ENCODE assay signal across 29 cellular contexts in the genomic region with DNA sequence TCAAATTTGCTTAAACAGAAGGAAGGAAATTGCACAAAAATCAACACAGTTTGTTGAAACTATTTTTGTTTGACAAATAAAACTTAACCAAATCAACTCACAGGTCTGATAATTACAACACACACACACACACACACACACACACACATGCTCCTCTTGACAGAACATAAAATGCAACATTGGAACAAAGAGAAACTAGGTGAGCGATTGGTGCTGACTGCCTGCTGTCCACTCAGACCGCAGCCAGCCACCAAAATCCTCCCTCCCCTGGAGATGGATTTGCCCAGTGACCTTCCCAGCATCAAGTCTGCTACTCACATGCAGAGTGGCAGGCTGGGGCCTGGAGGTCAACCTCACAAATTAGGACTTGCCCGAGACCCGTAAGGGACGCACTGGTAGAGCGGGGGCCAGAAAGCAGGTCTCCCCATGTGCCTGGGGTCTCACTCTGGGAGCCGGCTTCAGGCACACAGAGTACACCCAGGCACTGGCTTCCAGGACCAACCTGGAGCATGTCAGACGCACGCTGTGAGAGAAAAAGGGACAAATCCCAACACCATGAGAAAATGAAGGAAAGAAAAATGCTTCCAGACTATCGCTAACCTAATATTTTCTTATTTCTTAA.
A peak's percentile ranks its signal among the peaks of the same experiment; 100 is the strongest.
DNase-seq lines count a peak whose midpoint lies in the region; ATAC-seq, FAIRE-seq and TF ChIP-seq lines count a peak whose summit lies in the region.
"Had no signal": no experiment of that assay in that cellular context is flagged by ENCODE, and none has a peak within 500 bp of the region (broad histone marks: within the 10 kb centered on the region; RNA-seq: fewer than 3 reads in every experiment).

No MANE protein-coding gene starts in this region.

- TF ChIP-seq CTCF in GM23338 (conservative IDR thresholded peaks at IDR 0.05; ENCODE audit: low read depth in 2 of 2) = no peak
- TF ChIP-seq CTCF in ascending aorta (IDR thresholded peaks at IDR 0.05) = no peak
- no peak for TF ChIP-seq CTCF in kidney (IDR thresholded peaks at IDR 0.05; ENCODE audit: borderline replicate concordance, extremely low read depth, insufficient read depth)

- intact Hi-C loops in ascending aorta (cut with DNase I) (no loop called here), sciatic nerve (cut with DNase I) (no loop called here), kidney (cut with DNase I) (no loop called here)

- no peak overlapping the region for H3K9ac ChIP-seq in kidney (ENCODE audit: low read length in 2 of 2)

- H3K36me3 ChIP-seq in GM23338 (ENCODE audit: insufficient read depth) = no peaks in the 10 kb centered on the region
- no peaks in the 10 kb centered on the region for H3K36me3 ChIP-seq in ascending aorta
- no peaks in the 10 kb centered on the region for H3K36me3 ChIP-seq in kidney (ENCODE audit: control insufficient read depth in 1 of 2, insufficient read depth in 2 of 2, low read length in 2 of 2)
- H3K36me3 ChIP-seq: heart right ventricle, Peyer's patch, spleen had no signal

- ATAC-seq in GM23338 (no peak), sciatic nerve (peak; percentile 12), GM18517 (IDR thresholded peaks at IDR 0.05; ENCODE audit: unreplicated experiment) (no peak)
- ATAC-seq: naive thymus-derived CD8-positive, alpha-beta T cell; T-cell had no signal

- no peaks in the 10 kb centered on the region for H4K20me1 ChIP-seq in GM23338 (replicated peaks; ENCODE audit: insufficient read depth)

- peaks cover 4% of the 10 kb centered on the region for H3K27me3 Mint-ChIP-seq in GM23338 (ENCODE audit: insufficient read depth, low read depth, poor library complexity)

- no peaks in the 10 kb centered on the region for H3K79me2 ChIP-seq in GM23338 (replicated peaks; ENCODE audit: insufficient read depth)

- no peaks in the 10 kb centered on the region for H3K9me3 ChIP-seq in ascending aorta
- H3K9me3 ChIP-seq in kidney (ENCODE audit: control insufficient read depth in 1 of 2, low read length in 2 of 2) = no peaks in the 10 kb centered on the region
- H3K9me3 ChIP-seq: heart right ventricle, Peyer's patch, spleen had no signal

- H3K27ac Mint-ChIP-seq in GM23338 = peak overlapping the region; percentile 82
- H3K27ac Mint-ChIP-seq: activated CD4-positive, alpha-beta memory T cell treated with anti-CD3 and anti-CD28 coated beads, Interleukin-2, amount 10 ng/mL, durations not matched to agents 7 days and 5 days; activated naive CD4-positive, alpha-beta T cell treated with anti-CD3 and anti-CD28 coated beads, Interleukin-2, amount 10 ng/mL, durations not matched to agents 7 days and 5 days; T-cell had no signal

- H3K9me3 Mint-ChIP-seq in GM23338 = no peaks in the 10 kb centered on the region
- H3K9me3 Mint-ChIP-seq: activated CD4-positive, alpha-beta memory T cell treated with anti-CD3 and anti-CD28 coated beads, Interleukin-2, amount 10 ng/mL, durations not matched to agents 7 days and 5 days; activated naive CD4-positive, alpha-beta T cell treated with anti-CD3 and anti-CD28 coated beads, Interleukin-2, amount 10 ng/mL, durations not matched to agents 7 days and 5 days; CD4-positive, alpha-beta memory T cell; naive thymus-derived CD8-positive, alpha-beta T cell; T-cell had no signal

- FAIRE-seq in kidney (lab: Jason Lieb, UNC) = no peak
- FAIRE-seq: bronchial epithelial cell, H54 had no signal

- no peak for DNase-seq in GM23338 (ENCODE audit: low spot score)
- no peak for DNase-seq in ascending aorta (ENCODE audit: low spot score in 2 of 2)
- DNase-seq in left kidney (ENCODE audit: low read depth, low spot score) = peak; percentile 67
- no peak for DNase-seq in sciatic nerve (ENCODE audit: low spot score)
- DNase-seq in GM19238 (ENCODE audit: insufficient read length, low spot score) = no peak
- no peak for DNase-seq in superior temporal gyrus (ENCODE audit: extremely low spot score)
- no peak for DNase-seq in kidney
- DNase-seq: activated CD4-positive, alpha-beta memory T cell treated with anti-CD3 and anti-CD28 coated beads, Interleukin-2, amount 10 ng/mL, durations not matched to agents 7 days and 5 days; activated CD4-positive, CD25-positive, alpha-beta regulatory T cell; activated CD8-positive, alpha-beta memory T cell treated with anti-CD3 and anti-CD28 coated beads, Interleukin-2, amount 50 U/mL, for 48 hours; activated naive CD4-positive, alpha-beta T cell treated with anti-CD3 and anti-CD28 coated beads, Interleukin-2, amount 10 ng/mL, durations not matched to agents 7 days and 5 days; amniotic stem cell; CD4-positive, alpha-beta memory T cell; cortex of kidney; DMS 273 treated with DMSO at 0.1 percent for 48 hours; foreskin fibroblast; heart right ventricle; midbrain; naive thymus-derived CD8-positive, alpha-beta T cell; NCI-H1105; NCI-H2029; NCI-H2227 treated with DMSO at 0.1 percent for 48 hours; spleen; stimulated activated CD4-positive, alpha-beta T cell treated with anti-CD3 and anti-CD28 coated beads, Interleukin-2, amount 100 ng/mL, for 48 hours; T-cell had no signal

- no peaks in the 10 kb centered on the region for H3F3A ChIP-seq in GM23338 (replicated peaks; ENCODE audit: low read depth)

- H3K27me3 ChIP-seq in GM23338 (ENCODE audit: insufficient read depth) = no peaks in the 10 kb centered on the region
- H3K27me3 ChIP-seq in ascending aorta = no peaks in the 10 kb centered on the region
- H3K27me3 ChIP-seq: heart right ventricle, Peyer's patch had no signal

- no peak overlapping the region for H3K27ac ChIP-seq in GM23338 (ENCODE audit: low read depth)
- peak overlapping the region; percentile 68 to 74 for H3K27ac ChIP-seq in ascending aorta
- H3K27ac ChIP-seq in kidney (ENCODE audit: low read depth in 2 of 2, low read length in 2 of 2) = peak overlapping the region in 1 of 2 donors; percentile 23
- H3K27ac ChIP-seq: Peyer's patch had no signal

- H3K9me2 ChIP-seq in GM23338 (ENCODE audit: insufficient read depth) = no peaks in the 10 kb centered on the region

- peak overlapping the region; percentile 72; the same call in 1 of the 2 replicates for H2AFZ ChIP-seq in GM23338

- no peaks in the 10 kb centered on the region for H3K36me3 Mint-ChIP-seq in GM23338 (ENCODE audit: low read depth)
- H3K36me3 Mint-ChIP-seq: activated naive CD4-positive, alpha-beta T cell treated with anti-CD3 and anti-CD28 coated beads, Interleukin-2, amount 10 ng/mL, durations not matched to agents 7 days and 5 days; CD4-positive, alpha-beta memory T cell; naive thymus-derived CD8-positive, alpha-beta T cell; T-cell had no signal

- no peak overlapping the region for H3K4me2 ChIP-seq in GM23338

- H3K4me3 ChIP-seq in GM23338 (no peak overlapping the region), ascending aorta (peak overlapping the region; percentile 24 to 32), kidney (ENCODE audit: low read length in 2 of 2) (no peak overlapping the region)
- H3K4me3 ChIP-seq: heart right ventricle, Peyer's patch, spleen had no signal

- H3K4me1 Mint-ChIP-seq in GM23338 = peaks cover 4% of the 10 kb centered on the region; the same call in 1 of the 3 replicates
- H3K4me1 Mint-ChIP-seq: activated CD4-positive, alpha-beta memory T cell treated with anti-CD3 and anti-CD28 coated beads, Interleukin-2, amount 10 ng/mL, durations not matched to agents 7 days and 5 days had no signal

- no peak overlapping the region for H3K4me3 Mint-ChIP-seq in GM23338
- H3K4me3 Mint-ChIP-seq: activated CD4-positive, alpha-beta memory T cell treated with anti-CD3 and anti-CD28 coated beads, Interleukin-2, amount 10 ng/mL, durations not matched to agents 7 days and 5 days; activated naive CD4-positive, alpha-beta T cell treated with anti-CD3 and anti-CD28 coated beads, Interleukin-2, amount 10 ng/mL, durations not matched to agents 7 days and 5 days; CD4-positive, alpha-beta memory T cell; naive thymus-derived CD8-positive, alpha-beta T cell; T-cell had no signal

- H3K4me1 ChIP-seq in GM23338 (ENCODE audit: insufficient read depth) (no peaks in the 10 kb centered on the region), ascending aorta (peaks cover 0 to 15% of the 10 kb centered on the region in 2 donors), kidney (ENCODE audit: control insufficient read depth in 1 of 2, insufficient read depth in 1 of 2, low read depth in 1 of 2, low read length in 2 of 2) (peaks cover 6 to 10% of the 10 kb centered on the region in 2 donors)
- H3K4me1 ChIP-seq: Peyer's patch had no signal

Comparison
In these comparisons a context has a peak if more than half of its experiments do, and no peak if none do; other contexts are left out.
1. H3K4me3 ChIP-seq: peak in ascending aorta (2 of 2); none in GM23338 (single experiment) and kidney (0 of 2).